Comparison of ENCODE assay signal across 20 cellular contexts in genomic region chr13:98260357-98261164, GRCh38.
DNase-seq lines count a peak whose midpoint lies in the region; ATAC-seq and TF ChIP-seq lines count a peak whose summit lies in the region.
"Had no signal": no experiment of that assay in that cellular context is flagged by ENCODE, and none has a peak within 500 bp of the region (broad histone marks: within the 10 kb centered on the region; RNA-seq: fewer than 3 reads in every experiment).

No MANE protein-coding gene starts in this region.

- H3K9me3 ChIP-seq in transverse colon: no peaks in the 10 kb centered on the region
- H3K9me3 ChIP-seq: lower lobe of right lung, neutrophil, right atrium auricular region, SJCRH30 had no signal

- no peak overlapping the region for H3K4me3 Mint-ChIP-seq in glutamatergic neuron (ENCODE audit: unreplicated experiment)
- H3K4me3 Mint-ChIP-seq in osteocyte (ENCODE audit: unreplicated experiment): no peak overlapping the region
- no peak overlapping the region for H3K4me3 Mint-ChIP-seq in Calu3 (ENCODE audit: low read depth, unreplicated experiment)
- H3K4me3 Mint-ChIP-seq: activated T-helper 1 cell treated with anti-CD3 and anti-CD28 coated beads, Interleukin-12 subunit alpha, Interleukin-12 subunit beta, Interleukin-2, Interleukin-4 antibody, amounts not matched to agents 30 ng/mL and 10 ng/mL and 1 ng/mL, durations not matched to agents 14 hours and 24 hours and 36 hours had no signal

- H3K27ac Mint-ChIP-seq in glutamatergic neuron (ENCODE audit: unreplicated experiment) (peak overlapping the region; percentile 60), osteocyte (ENCODE audit: unreplicated experiment) (peak overlapping the region; percentile 51), Calu3 (ENCODE audit: unreplicated experiment) (no peak overlapping the region)
- H3K27ac Mint-ChIP-seq: activated T-helper 1 cell treated with anti-CD3 and anti-CD28 coated beads, Interleukin-12 subunit alpha, Interleukin-12 subunit beta, Interleukin-2, Interleukin-4 antibody, amounts not matched to agents 30 ng/mL and 10 ng/mL and 1 ng/mL, durations not matched to agents 14 hours and 24 hours and 36 hours had no signal

- H3K36me3 Mint-ChIP-seq in glutamatergic neuron (ENCODE audit: unreplicated experiment) (no peaks in the 10 kb centered on the region), osteocyte (ENCODE audit: unreplicated experiment) (peaks cover 3% of the 10 kb centered on the region), Calu3 (ENCODE audit: insufficient read depth, unreplicated experiment) (no peaks in the 10 kb centered on the region)

- CTCF ChIA-PET in Calu3 (lab: Charles Lee): no interaction called here

- H3K4me1 Mint-ChIP-seq in glutamatergic neuron (ENCODE audit: low read depth, unreplicated experiment) (peaks cover 35% of the 10 kb centered on the region), osteocyte (ENCODE audit: unreplicated experiment) (peaks cover 61% of the 10 kb centered on the region), Calu3 (ENCODE audit: low read depth, unreplicated experiment) (peaks cover 15% of the 10 kb centered on the region)

- no peaks in the 10 kb centered on the region for H3K36me3 ChIP-seq in transverse colon
- H3K36me3 ChIP-seq: lower lobe of right lung, neutrophil, right atrium auricular region, SJCRH30 had no signal

- H3K27me3 ChIP-seq in transverse colon: no peaks in the 10 kb centered on the region
- H3K27me3 ChIP-seq: neutrophil, right atrium auricular region, SJCRH30 had no signal

- WGBS in transverse colon (ENCODE audit: low coverage in 1 of 2), 2 donors: 70% methylated on average over 8 of the region's 8 CpGs; no CpG with 5 or more reads in 1 of the 2 donors

- DNase-seq in glutamatergic neuron: no peak
- DNase-seq in osteocyte (ENCODE audit: extremely low spot score, unreplicated experiment): no peak
- no peak for DNase-seq in transverse colon
- DNase-seq in activated effector memory CD4-positive, alpha-beta T cell treated with Interleukin-2 at 50 U/mL for 16 hours: no peak
- DNase-seq in Calu3: no peak
- DNase-seq: activated CD4-positive, alpha-beta T cell treated with anti-CD3 and anti-CD28 coated beads for 1 hour; erythroblast; GDM1; lower lobe of right lung; NCI-H1417; NCI-H2171 treated with DMSO at 0.1 percent for 48 hours; NCI-H82; PC-3; SJCRH30; T-helper 9 cell had no signal

- H3K27ac ChIP-seq in transverse colon: peak overlapping the region in 3 of 4 donors; percentile 6 to 63 (median 46)
- H3K27ac ChIP-seq: lower lobe of right lung, neutrophil, right atrium auricular region, SJCRH30 had no signal

- TF ChIP-seq CTCF in glutamatergic neuron (IDR thresholded peaks at IDR 0.05; ENCODE audit: partially characterized antibody, unreplicated experiment) (no peak), osteocyte (IDR thresholded peaks at IDR 0.05) (no peak), transverse colon (IDR thresholded peaks at IDR 0.05) (no peak), Calu3 (IDR thresholded peaks at IDR 0.05; ENCODE audit: unreplicated experiment) (no peak)

- H3K27me3 Mint-ChIP-seq in glutamatergic neuron (ENCODE audit: unreplicated experiment) (peaks cover 7% of the 10 kb centered on the region), osteocyte (ENCODE audit: unreplicated experiment) (no peaks in the 10 kb centered on the region), Calu3 (ENCODE audit: unreplicated experiment) (no peaks in the 10 kb centered on the region)

- H3K9me3 Mint-ChIP-seq in glutamatergic neuron (ENCODE audit: unreplicated experiment) (peaks cover 8% of the 10 kb centered on the region), osteocyte (ENCODE audit: unreplicated experiment) (peaks cover 3% of the 10 kb centered on the region), Calu3 (ENCODE audit: low read depth, unreplicated experiment) (no peaks in the 10 kb centered on the region)
- H3K9me3 Mint-ChIP-seq: activated T-helper 1 cell treated with anti-CD3 and anti-CD28 coated beads, Interleukin-12 subunit alpha, Interleukin-12 subunit beta, Interleukin-2, Interleukin-4 antibody, amounts not matched to agents 30 ng/mL and 10 ng/mL and 1 ng/mL, durations not matched to agents 14 hours and 24 hours and 36 hours had no signal

- intact Hi-C loops in transverse colon (cut with DNase I; ENCODE audit: low total_unique reads) (no loop called here), Calu3 (cut with micrococcal nuclease; ENCODE audit: unreplicated experiment) (no loop called here)

- TF ChIP-seq EP300 in transverse colon (IDR thresholded peaks at IDR 0.05; ENCODE audit: low read depth): no peak

- peaks cover 0 to 18% (median 3%) of the 10 kb centered on the region in 4 donors for H3K4me1 ChIP-seq in transverse colon
- H3K4me1 ChIP-seq: right atrium auricular region had no signal

- TF ChIP-seq POLR2A in transverse colon (IDR thresholded peaks at IDR 0.05): no peak

- no peak overlapping the region for H3K4me3 ChIP-seq in transverse colon
- H3K4me3 ChIP-seq: lower lobe of right lung, right atrium auricular region, SJCRH30 had no signal

- in situ Hi-C loops in transverse colon (cut with MboI; ENCODE audit: low pct_ligation_motif_present in 1 of 4, low pct_unique_long_range_greater_than_20kb in 1 of 4, low sequenced_read_pairs in 3 of 4): no loop called here

- BruUV-seq in Calu3 (replicated peaks; lab: Mats Ljungman, UMichigan): no TSS peak

- ATAC-seq in SK-N-SH treated with all-trans-retinoic acid at 6 μM for 48 hours: peak; percentile 41
- no peak for ATAC-seq in HG03196 (IDR thresholded peaks at IDR 0.05; ENCODE audit: unreplicated experiment)
- ATAC-seq: PC-3 had no signal

TF ChIP-seq in SK-N-SH treated with all-trans-retinoic acid at 6 μM for 48 hours, 23 proteins besides CTCF, POLR2A, EP300 and RAD21:
- TF ChIP-seq PPARA (CRISPR knock-in tag; IDR thresholded peaks at IDR 0.05; ENCODE audit: borderline replicate concordance): no peak
- TF ChIP-seq TOX (CRISPR knock-in tag; IDR thresholded peaks at IDR 0.05; ENCODE audit: borderline replicate concordance): no peak
- no peak for TF ChIP-seq ARNTL (CRISPR knock-in tag; IDR thresholded peaks at IDR 0.05; ENCODE audit: borderline replicate concordance, low read depth)
- no peak for TF ChIP-seq ZNF565 (CRISPR knock-in tag; conservative IDR thresholded peaks at IDR 0.05; ENCODE audit: low read depth)
- TF ChIP-seq ESRRG (CRISPR knock-in tag; IDR thresholded peaks at IDR 0.05): no peak
- no peak for TF ChIP-seq ZC3H10 (CRISPR knock-in tag; IDR thresholded peaks at IDR 0.05)
- TF ChIP-seq GLIS3 (CRISPR knock-in tag; IDR thresholded peaks at IDR 0.05): no peak
- TF ChIP-seq BACH2 (CRISPR knock-in tag; IDR thresholded peaks at IDR 0.05; ENCODE audit: borderline replicate concordance): no peak
- TF ChIP-seq OSR1 (CRISPR knock-in tag; IDR thresholded peaks at IDR 0.05): no peak
- no peak for TF ChIP-seq TCF4 (CRISPR knock-in tag; IDR thresholded peaks at IDR 0.05; ENCODE audit: borderline replicate concordance)
- TF ChIP-seq CSDC2 (CRISPR knock-in tag; IDR thresholded peaks at IDR 0.05): no peak
- TF ChIP-seq CSRNP3 (CRISPR knock-in tag; IDR thresholded peaks at IDR 0.05): no peak
TF ChIP-seq in SK-N-SH treated with all-trans-retinoic acid at 6 μM for 48 hours: peak in this region for 0.
